In the genomic region with DNA sequence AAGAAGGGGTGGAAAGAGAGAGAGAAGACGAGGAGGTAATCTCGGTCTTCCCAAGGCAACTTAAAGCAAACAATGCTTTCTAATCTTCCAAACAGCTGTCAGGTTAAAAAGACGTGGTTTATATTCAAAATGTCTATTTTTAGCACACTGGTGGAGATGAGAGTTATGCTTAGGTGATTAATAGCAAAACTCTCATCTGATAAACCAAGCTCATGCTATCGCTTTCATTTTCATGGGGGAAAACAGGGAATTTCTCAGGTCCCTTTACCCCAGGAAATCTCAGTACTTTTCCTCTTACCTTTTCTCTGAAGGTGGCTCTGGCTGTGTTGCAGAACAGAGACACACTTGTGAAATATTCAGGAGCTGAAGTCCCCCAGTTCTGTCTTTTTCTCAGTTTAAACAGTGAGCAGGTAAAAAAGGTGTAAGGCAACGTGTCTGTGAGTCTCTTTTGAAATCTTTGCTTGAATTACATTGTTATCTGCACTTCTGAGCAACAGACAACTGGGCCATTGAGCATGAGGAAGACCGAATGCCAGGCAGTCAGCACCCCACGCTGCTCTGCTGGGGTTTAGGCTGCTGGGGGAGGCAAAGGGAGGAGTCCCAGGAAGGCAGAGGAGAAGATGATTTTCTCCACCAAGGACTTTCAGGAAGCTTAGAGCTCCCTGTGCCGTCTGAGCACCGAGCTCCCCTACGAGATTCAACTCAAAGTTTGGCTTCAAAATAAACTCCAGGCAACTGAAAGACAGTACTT, we compare ENCODE assay signal across 21 cellular contexts.
A peak's percentile ranks its signal among the peaks of the same experiment; 100 is the strongest.
DNase-seq lines count a peak whose midpoint lies in the region; ATAC-seq and TF ChIP-seq lines count a peak whose summit lies in the region.
"Had no signal": no experiment of that assay in that cellular context is flagged by ENCODE, and none has a peak within 500 bp of the region (broad histone marks: within the 10 kb centered on the region; RNA-seq: fewer than 3 reads in every experiment).

No MANE protein-coding gene starts in this region.

- no peaks in the 10 kb centered on the region for H3K36me3 ChIP-seq in CD4-positive, CD25-positive, alpha-beta regulatory T cell (ENCODE audit: control insufficient read depth, insufficient read depth, low read length)
- H3K36me3 ChIP-seq in esophagus muscularis mucosa: no peaks in the 10 kb centered on the region
- H3K36me3 ChIP-seq: spleen had no signal

- H3K4me1 Mint-ChIP-seq in CD4-positive, CD25-positive, alpha-beta regulatory T cell: peaks cover 11 to 34% (median 23%) of the 10 kb centered on the region in 4 donors
- peaks cover 28% of the 10 kb centered on the region for H3K4me1 Mint-ChIP-seq in CD4-positive, alpha-beta T cell (ENCODE audit: low read depth)
- H3K4me1 Mint-ChIP-seq in T-cell: peaks cover 29 to 30% (median 29%) of the 10 kb centered on the region in 3 donors

- ATAC-seq in CD4-positive, CD25-positive, alpha-beta regulatory T cell (ENCODE audit: low read depth in 2 of 2): no peak
- no peak for ATAC-seq in CD4-positive, alpha-beta T cell (ENCODE audit: poor library complexity)
- peak in 2 of 4 experiments; percentile 38 to 52 for ATAC-seq in T-cell (replicated peaks in 1 of 4)
- ATAC-seq in HG03039 (IDR thresholded peaks at IDR 0.05; ENCODE audit: unreplicated experiment): no peak
- ATAC-seq in HG02798 (IDR thresholded peaks at IDR 0.05; ENCODE audit: poor library complexity, unreplicated experiment): no peak
- ATAC-seq: Right ventricle myocardium inferior had no signal

- H3K27me3 Mint-ChIP-seq in CD4-positive, CD25-positive, alpha-beta regulatory T cell: peaks cover 5% of the 10 kb centered on the region
- H3K27me3 Mint-ChIP-seq in CD4-positive, alpha-beta T cell: no peaks in the 10 kb centered on the region
- H3K27me3 Mint-ChIP-seq in T-cell: no peaks in the 10 kb centered on the region

- H3K4me3 Mint-ChIP-seq in CD4-positive, CD25-positive, alpha-beta regulatory T cell: peak overlapping the region in 3 of 4 donors; percentile 62 to 88 (median 82)
- H3K4me3 Mint-ChIP-seq in CD4-positive, alpha-beta T cell: peak overlapping the region; percentile 8
- H3K4me3 Mint-ChIP-seq in T-cell: peak overlapping the region; percentile 31 to 56 (median 53)

- peaks cover 18% of the 10 kb centered on the region for H3K4me1 ChIP-seq in CD4-positive, CD25-positive, alpha-beta regulatory T cell (ENCODE audit: control insufficient read depth, insufficient read depth, low read length, poor library complexity, severe bottlenecking)
- peaks cover 0 to 12% (median 6%) of the 10 kb centered on the region in 4 donors for H3K4me1 ChIP-seq in esophagus muscularis mucosa
- H3K4me1 ChIP-seq: spleen had no signal

- TF ChIP-seq EP300 in esophagus muscularis mucosa (IDR thresholded peaks at IDR 0.05): no peak

- H3K36me3 Mint-ChIP-seq in CD4-positive, CD25-positive, alpha-beta regulatory T cell: peaks cover 3% of the 10 kb centered on the region
- no peaks in the 10 kb centered on the region for H3K36me3 Mint-ChIP-seq in CD4-positive, alpha-beta T cell (ENCODE audit: low read depth)
- peaks cover 6% of the 10 kb centered on the region for H3K36me3 Mint-ChIP-seq in T-cell

- peak overlapping the region; percentile 73 for H3K4me3 ChIP-seq in CD4-positive, CD25-positive, alpha-beta regulatory T cell (ENCODE audit: low read depth, low read length)
- no peak overlapping the region for H3K4me3 ChIP-seq in esophagus muscularis mucosa
- H3K4me3 ChIP-seq: dorsolateral prefrontal cortex, spleen had no signal

- POLR2A ChIA-PET in CD4-positive, alpha-beta T cell (lab: Charles Lee): interaction anchor here (1.1 kb wide), 1 partner anchor 34 kb away, joined by 3 read pairs; no protein-coding TSS in a partner anchor
- POLR2A ChIA-PET in T-cell (lab: Charles Lee): no interaction called here

- DNase-seq in CD4-positive, CD25-positive, alpha-beta regulatory T cell: peak in 2 of 3 donors; percentile 6 to 31
- DNase-seq in CD4-positive, alpha-beta T cell: no peak
- DNase-seq in T-cell: peak in 1 of 34 experiments; percentile 7
- peak; percentile 66 for DNase-seq in esophagus muscularis mucosa (ENCODE audit: extremely low spot score)
- no peak for DNase-seq in stimulated activated naive CD4-positive, alpha-beta T cell treated with Interleukin-2 at 50 U/mL for 16 hours (lab: John Stamatoyannopoulos, UW)
- no peak for DNase-seq in NCI-H146 (lab: John Stamatoyannopoulos, UW)
- DNase-seq: activated CD4-positive, alpha-beta T cell treated with anti-CD3 and anti-CD28 coated beads, Interleukin-2, amount 50 U/mL, for 1 hour; amygdala; COR-L47; dorsolateral prefrontal cortex; foreskin melanocyte; hypothalamus; NCI-H1105 treated with DMSO at 0.1 percent for 48 hours; NCI-H2107; NCI-H510A; occipital lobe; spleen had no signal

- CTCF ChIA-PET in CD4-positive, alpha-beta T cell (lab: Charles Lee): no interaction called here
- CTCF ChIA-PET in T-cell (lab: Charles Lee): no interaction called here

- peaks cover 0 to 3% of the 10 kb centered on the region in 2 experiments for H3K9me3 ChIP-seq in CD4-positive, CD25-positive, alpha-beta regulatory T cell (ENCODE audit: control insufficient read depth in 2 of 2, low read length in 2 of 2)
- peaks cover 4% of the 10 kb centered on the region for H3K9me3 ChIP-seq in CD4-positive, alpha-beta T cell (ENCODE audit: control insufficient read depth, low read length)
- H3K9me3 ChIP-seq in esophagus muscularis mucosa: peaks cover 0 to 2% (median 0%) of the 10 kb centered on the region in 4 donors

- H3K27ac ChIP-seq in CD4-positive, CD25-positive, alpha-beta regulatory T cell (ENCODE audit: insufficient read depth, low read length, poor library complexity, severe bottlenecking): no peak overlapping the region
- H3K27ac ChIP-seq in CD4-positive, alpha-beta T cell (ENCODE audit: low read depth, low read length): no peak overlapping the region
- no peak overlapping the region for H3K27ac ChIP-seq in esophagus muscularis mucosa (replicated peaks in 1 of 4)
- H3K27ac ChIP-seq: dorsolateral prefrontal cortex, epithelial cell of prostate, spleen had no signal

- TF ChIP-seq CTCF in CD4-positive, alpha-beta T cell (IDR thresholded peaks at IDR 0.05): no peak
- TF ChIP-seq CTCF in esophagus muscularis mucosa (IDR thresholded peaks at IDR 0.05): no peak

- H3K9me3 Mint-ChIP-seq in CD4-positive, CD25-positive, alpha-beta regulatory T cell: peaks cover 0 to 11% (median 0%) of the 10 kb centered on the region in 7 donors
- H3K9me3 Mint-ChIP-seq in CD4-positive, alpha-beta T cell: peaks cover 7% of the 10 kb centered on the region
- H3K9me3 Mint-ChIP-seq in T-cell: peaks cover 0 to 14% (median 9%) of the 10 kb centered on the region in 3 donors

- peaks cover 2% of the 10 kb centered on the region for H3K27me3 ChIP-seq in CD4-positive, CD25-positive, alpha-beta regulatory T cell (ENCODE audit: control insufficient read depth, insufficient read depth, low read length)
- H3K27me3 ChIP-seq in CD4-positive, alpha-beta T cell (ENCODE audit: control insufficient read depth, insufficient read depth, low read length): no peaks in the 10 kb centered on the region
- H3K27me3 ChIP-seq in esophagus muscularis mucosa: peaks cover 0 to 2% (median 0%) of the 10 kb centered on the region in 4 donors
- H3K27me3 ChIP-seq: spleen had no signal

- WGBS in esophagus muscularis mucosa: 29% methylated on average over 10 of the region's 10 CpGs

- no peak for TF ChIP-seq POLR2A in esophagus muscularis mucosa (IDR thresholded peaks at IDR 0.05; ENCODE audit: low read depth)

- H3K27ac Mint-ChIP-seq in CD4-positive, CD25-positive, alpha-beta regulatory T cell: peak overlapping the region; percentile 68 to 93 (median 92)
- no peak overlapping the region for H3K27ac Mint-ChIP-seq in CD4-positive, alpha-beta T cell
- H3K27ac Mint-ChIP-seq in T-cell: peak overlapping the region; percentile 83 to 84

- intact Hi-C loops in CD4-positive, alpha-beta T cell (cut with DNase I, micrococcal nuclease): no loop called here
- intact Hi-C loops in esophagus muscularis mucosa (cut with DNase I): no loop called here

Comparison
In these comparisons a context has a peak if more than half of its experiments do, and no peak if none do; other contexts are left out.
1. DNase-seq: peak in CD4-positive, CD25-positive, alpha-beta regulatory T cell (2 of 3) and esophagus muscularis mucosa (single experiment); none in CD4-positive, alpha-beta T cell (0 of 10), stimulated activated naive CD4-positive, alpha-beta T cell treated with Interleukin-2 at 50 U/mL for 16 hours (single experiment) and NCI-H146 (single experiment).
2. H3K4me3 Mint-ChIP-seq: peak in every context shown above with its lines; median percentile 82 in CD4-positive, CD25-positive, alpha-beta regulatory T cell; 53 in T-cell; 8 in CD4-positive, alpha-beta T cell.